In the genomic region with DNA sequence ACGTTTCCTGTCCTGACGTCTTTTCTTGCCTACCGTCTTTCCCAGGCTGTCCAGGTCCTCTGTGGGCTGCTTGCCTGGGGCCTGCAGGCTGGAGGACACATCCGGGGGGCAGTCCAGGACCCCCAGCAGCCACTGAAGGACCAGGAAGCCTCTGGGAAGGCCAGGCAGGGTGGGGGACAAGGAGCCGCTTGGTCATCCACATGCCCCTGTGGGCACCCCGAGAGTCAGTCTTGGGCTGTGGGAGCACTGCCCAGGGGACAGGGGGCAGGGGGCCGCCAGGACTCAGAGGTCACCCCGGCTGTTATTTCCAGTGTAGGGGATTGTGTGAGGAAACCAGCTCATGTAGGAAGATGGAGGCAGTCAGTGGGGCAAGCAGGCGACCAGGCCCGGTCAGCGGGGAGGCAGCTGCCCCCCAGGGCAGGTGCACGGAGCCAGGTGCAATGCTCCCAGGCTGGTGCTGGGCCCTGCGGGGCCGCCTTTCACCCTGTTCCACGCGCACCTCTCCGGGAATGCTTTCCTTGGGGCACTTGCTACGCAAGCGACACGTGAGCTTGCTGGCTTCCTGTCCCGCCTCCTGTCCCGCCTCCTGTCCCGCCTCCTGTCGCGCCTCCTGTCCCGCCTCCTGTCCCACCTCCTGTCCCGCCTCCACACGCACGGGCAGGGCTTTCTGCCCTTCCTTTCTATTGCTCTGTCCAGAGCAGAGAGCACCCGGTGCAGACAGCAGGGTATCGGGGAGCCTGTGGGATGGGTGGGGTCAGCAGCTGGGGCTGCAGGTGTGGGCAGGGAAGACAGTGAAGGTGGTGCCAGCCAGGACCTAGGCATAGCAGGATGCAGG, we compare ENCODE assay signal across 8 cellular contexts. TPM values are rescaled to one million over a fixed set of nuclear protein-coding genes. Genes with fewer than 3 reads are reported as not detected.
DNase-seq lines count a peak whose midpoint lies in the region; ATAC-seq, FAIRE-seq and TF ChIP-seq lines count a peak whose summit lies in the region.

No MANE protein-coding gene starts in this region.

- H3K4me1 ChIP-seq in DOHH2 (ENCODE audit: control insufficient read depth, low read length) (peaks cover 11% of the 10 kb centered on the region), HEK293 (ENCODE audit: control insufficient read depth, insufficient read depth, low read length) (no peaks in the 10 kb centered on the region), astrocyte (ENCODE audit: insufficient read depth, low read length) (peaks cover under 1% of the 10 kb centered on the region), right cardiac atrium (ENCODE audit: control insufficient read depth, insufficient read depth, low read length) (peaks cover 3% of the 10 kb centered on the region), urinary bladder (ENCODE audit: insufficient read depth) (no peaks in the 10 kb centered on the region)

- H3K9ac ChIP-seq in astrocyte (ENCODE audit: low read length), result peak overlapping the region; percentile 70

- ATAC-seq in right cardiac atrium, result peak; percentile 92 to 93

- H3K4me1 Mint-ChIP-seq in astrocyte (ENCODE audit: low read depth, unreplicated experiment), result no peaks in the 10 kb centered on the region

- H3K4me3 Mint-ChIP-seq in astrocyte (ENCODE audit: unreplicated experiment), result peak overlapping the region; percentile 60

- no peak for FAIRE-seq in astrocyte (lab: Jason Lieb, UNC)

- TF ChIP-seq CTCF in DOHH2 (IDR thresholded peaks at IDR 0.05; ENCODE audit: low read depth, low read length, poor library complexity, severe bottlenecking), result no peak
- TF ChIP-seq CTCF in HEK293 (tag by site-specific recombination; IDR thresholded peaks at IDR 0.05), result no peak
- TF ChIP-seq CTCF in astrocyte (IDR thresholded peaks at IDR 0.05; ENCODE audit: insufficient read depth, low read depth, low read length), result no peak

- H3K4me2 ChIP-seq in DOHH2 (ENCODE audit: low read length) (peak overlapping the region; percentile 86), astrocyte (ENCODE audit: low read length) (peak overlapping the region; percentile 85)

- H2AFZ ChIP-seq in astrocyte (ENCODE audit: low read depth, low read length), result peak overlapping the region; percentile 79

- CTCF ChIA-PET in HEK293 (lab: Yijun Ruan, JAX), result interaction anchor here (1.7 kb wide), 1 partner anchor 312 kb away, joined by 3 read pairs; no protein-coding TSS in a partner anchor

- H3K36me3 ChIP-seq in DOHH2 (ENCODE audit: control insufficient read depth, low read length), result no peaks in the 10 kb centered on the region
- H3K36me3 ChIP-seq in HEK293 (ENCODE audit: control insufficient read depth in 2 of 2, insufficient read depth in 1 of 2, low read length in 2 of 2), result no peaks in the 10 kb centered on the region
- H3K36me3 ChIP-seq in astrocyte (ENCODE audit: insufficient read depth, low read length), result no peaks in the 10 kb centered on the region
- no peaks in the 10 kb centered on the region for H3K36me3 ChIP-seq in urinary bladder (ENCODE audit: insufficient read depth)

- H3K36me3 Mint-ChIP-seq in astrocyte (ENCODE audit: low read depth, unreplicated experiment), result no peaks in the 10 kb centered on the region

- no peak overlapping the region for H3K27ac ChIP-seq in DOHH2 (ENCODE audit: low read depth, low read length)
- no peak overlapping the region for H3K27ac ChIP-seq in HEK293 (ENCODE audit: extremely low read depth, low read depth, low read length)
- H3K27ac ChIP-seq in astrocyte (ENCODE audit: low read depth, low read length), result peak overlapping the region; percentile 26
- H3K27ac ChIP-seq in right cardiac atrium (ENCODE audit: low read length), result peak overlapping the region; percentile 42
- peak overlapping the region; percentile 72 for H3K27ac ChIP-seq in urinary bladder (ENCODE audit: low read depth)

- peaks cover 12% of the 10 kb centered on the region; the same call in 1 of the 2 replicates for H3K9me3 ChIP-seq in DOHH2 (ENCODE audit: control insufficient read depth, insufficient read depth, low read length)
- no peaks in the 10 kb centered on the region for H3K9me3 ChIP-seq in HEK293 (ENCODE audit: control insufficient read depth, insufficient read depth, low read depth, low read length)
- H3K9me3 ChIP-seq in astrocyte (ENCODE audit: insufficient read depth, low read depth, low read length), result no peaks in the 10 kb centered on the region
- H3K9me3 ChIP-seq in right cardiac atrium (ENCODE audit: control insufficient read depth, low read length), result no peaks in the 10 kb centered on the region

- no peaks in the 10 kb centered on the region for H3K9me2 ChIP-seq in DOHH2 (replicated peaks; ENCODE audit: control insufficient read depth, low read length)

- no peak overlapping the region for H3K27ac Mint-ChIP-seq in astrocyte (ENCODE audit: unreplicated experiment)

- H3K4me3 ChIP-seq in DOHH2 (ENCODE audit: low read length) (peak overlapping the region; percentile 73), HEK293 (ENCODE audit: low read depth, low read length) (peak overlapping the region; percentile 34), astrocyte (ENCODE audit: insufficient read depth, low read depth, low read length) (peak overlapping the region; percentile 53), right cardiac atrium (ENCODE audit: low read length) (peak overlapping the region; percentile 33), urinary bladder (ENCODE audit: low read depth, low read length) (peak overlapping the region; percentile 40)

- intact Hi-C loops in right cardiac atrium (cut with DNase I), result no loop called here

- no peaks in the 10 kb centered on the region for H4K20me1 ChIP-seq in DOHH2 (ENCODE audit: control insufficient read depth, insufficient read depth, low read depth, low read length)
- H4K20me1 ChIP-seq in astrocyte (ENCODE audit: insufficient read depth, low read length), result no peaks in the 10 kb centered on the region

- DNase-seq in NCI-H1694 (lab: John Stamatoyannopoulos, UW), result peak; percentile 46
- DNase-seq in T-helper 22 cell (ENCODE audit: low read depth), result peak; percentile 68
- peak; percentile 79 for DNase-seq in astrocyte (ENCODE audit: low read depth)
- DNase-seq in right cardiac atrium, result peak; percentile 94 to 97 (median 95)
- peak; percentile 74 for DNase-seq in pulmonary artery endothelial cell (ENCODE audit: low read depth, low spot score)

- no peaks in the 10 kb centered on the region for H3F3A ChIP-seq in DOHH2 (ENCODE audit: control insufficient read depth, insufficient read depth)

- POLR2A ChIA-PET in HEK293 (lab: Yijun Ruan, JAX), result interaction anchor here (1.2 kb wide), 1 partner anchor 36 kb away, joined by 3 read pairs; no protein-coding TSS in a partner anchor

- no peaks in the 10 kb centered on the region for H3K27me3 ChIP-seq in DOHH2 (ENCODE audit: control insufficient read depth, low read length)
- no peaks in the 10 kb centered on the region for H3K27me3 ChIP-seq in astrocyte (ENCODE audit: insufficient read depth, low read length)
- H3K27me3 ChIP-seq in right cardiac atrium (ENCODE audit: control insufficient read depth, insufficient read depth), result no peaks in the 10 kb centered on the region

- WGBS in right cardiac atrium, result 14% methylated on average over 31 of the region's 31 CpGs
- WGBS in urinary bladder, result 11% methylated on average over 31 of the region's 31 CpGs

- H3K79me2 ChIP-seq in DOHH2 (ENCODE audit: control insufficient read depth, low read length), result no peaks in the 10 kb centered on the region
- H3K79me2 ChIP-seq in astrocyte (ENCODE audit: insufficient read depth, low read length), result no peaks in the 10 kb centered on the region

- peaks cover 8% of the 10 kb centered on the region for H3K9me3 Mint-ChIP-seq in astrocyte (ENCODE audit: unreplicated experiment)

- H3K27me3 Mint-ChIP-seq in astrocyte (ENCODE audit: low read depth, unreplicated experiment), result peaks cover 2% of the 10 kb centered on the region

TF ChIP-seq in HEK293, 187 proteins besides CTCF, POLR2A, EP300 and RAD21 (continues in another document):
- TF ChIP-seq, protein P1, sequence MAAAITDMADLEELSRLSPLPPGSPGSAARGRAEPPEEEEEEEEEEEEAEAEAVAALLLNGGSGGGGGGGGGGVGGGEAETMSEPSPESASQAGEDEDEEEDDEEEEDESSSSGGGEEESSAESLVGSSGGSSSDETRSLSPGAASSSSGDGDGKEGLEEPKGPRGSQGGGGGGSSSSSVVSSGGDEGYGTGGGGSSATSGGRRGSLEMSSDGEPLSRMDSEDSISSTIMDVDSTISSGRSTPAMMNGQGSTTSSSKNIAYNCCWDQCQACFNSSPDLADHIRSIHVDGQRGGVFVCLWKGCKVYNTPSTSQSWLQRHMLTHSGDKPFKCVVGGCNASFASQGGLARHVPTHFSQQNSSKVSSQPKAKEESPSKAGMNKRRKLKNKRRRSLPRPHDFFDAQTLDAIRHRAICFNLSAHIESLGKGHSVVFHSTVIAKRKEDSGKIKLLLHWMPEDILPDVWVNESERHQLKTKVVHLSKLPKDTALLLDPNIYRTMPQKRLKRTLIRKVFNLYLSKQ (tag by site-specific recombination; IDR thresholded peaks at IDR 0.05; ENCODE audit: borderline replicate concordance), result no peak
- TF ChIP-seq ZNF707 (tag by site-specific recombination; IDR thresholded peaks at IDR 0.05), result no peak
- TF ChIP-seq GLIS2 (tag by site-specific recombination; IDR thresholded peaks at IDR 0.05), result peak; percentile 65
- 0 out of 2 replicates have a peak, but pooled peaks have one; percentile 7 for TF ChIP-seq ZNF423 (tag by site-specific recombination; IDR thresholded peaks at IDR 0.05)
- no peak for TF ChIP-seq ZNF626 (tag by site-specific recombination; IDR thresholded peaks at IDR 0.05)
- TF ChIP-seq ZNF629 (tag by site-specific recombination; IDR thresholded peaks at IDR 0.05), result peak; percentile 26; the same call in 1 of the 2 replicates
- TF ChIP-seq ZNF157 (tag by site-specific recombination; IDR thresholded peaks at IDR 0.05), result no peak
- TF ChIP-seq ZNF48 (tag by site-specific recombination; IDR thresholded peaks at IDR 0.05), result no peak
- TF ChIP-seq ZNF248 (tag by site-specific recombination; IDR thresholded peaks at IDR 0.05), result no peak

RNA-seq across cellular contexts. Expression of a gene that starts 39.5 kb away (rescaled TPM):
- total RNA-seq in astrocyte, result not detected in 2 replicates
- total RNA-seq in right cardiac atrium, result not detected
- polyA plus RNA-seq in right cardiac atrium, result under 0.01 TPM
- total RNA-seq in pulmonary artery endothelial cell, result not detected in 2 replicates
- not detected for total RNA-seq in urinary bladder
- polyA plus RNA-seq in urinary bladder, result not detected

RNA-seq across cellular contexts. Expression of a gene that starts 47.0 kb away (rescaled TPM):
- total RNA-seq in astrocyte (44.8 and 46.4 TPM in 2 replicates), right cardiac atrium (10 to 100 TPM; 42.2 to 53.6 (median 46.0) TPM), pulmonary artery endothelial cell (26.0 and 30.1 TPM in 2 replicates), urinary bladder (13.6 TPM)
- polyA plus RNA-seq in right cardiac atrium (32.6 TPM), urinary bladder (53.4 TPM)

Comparison
In these comparisons a context has a peak if more than half of its experiments do, and no peak if none do; other contexts are left out.
1. H3K27ac ChIP-seq: peak in astrocyte (single experiment), right cardiac atrium (single experiment) and urinary bladder (single experiment); none in DOHH2 (single experiment) and HEK293 (single experiment).
2. Peak in every context shown above with its lines, with median percentiles within 50 percentile points of each other: H3K4me3 ChIP-seq and DNase-seq.